ENCODE assay signal across 14 cellular contexts in the genomic region with DNA sequence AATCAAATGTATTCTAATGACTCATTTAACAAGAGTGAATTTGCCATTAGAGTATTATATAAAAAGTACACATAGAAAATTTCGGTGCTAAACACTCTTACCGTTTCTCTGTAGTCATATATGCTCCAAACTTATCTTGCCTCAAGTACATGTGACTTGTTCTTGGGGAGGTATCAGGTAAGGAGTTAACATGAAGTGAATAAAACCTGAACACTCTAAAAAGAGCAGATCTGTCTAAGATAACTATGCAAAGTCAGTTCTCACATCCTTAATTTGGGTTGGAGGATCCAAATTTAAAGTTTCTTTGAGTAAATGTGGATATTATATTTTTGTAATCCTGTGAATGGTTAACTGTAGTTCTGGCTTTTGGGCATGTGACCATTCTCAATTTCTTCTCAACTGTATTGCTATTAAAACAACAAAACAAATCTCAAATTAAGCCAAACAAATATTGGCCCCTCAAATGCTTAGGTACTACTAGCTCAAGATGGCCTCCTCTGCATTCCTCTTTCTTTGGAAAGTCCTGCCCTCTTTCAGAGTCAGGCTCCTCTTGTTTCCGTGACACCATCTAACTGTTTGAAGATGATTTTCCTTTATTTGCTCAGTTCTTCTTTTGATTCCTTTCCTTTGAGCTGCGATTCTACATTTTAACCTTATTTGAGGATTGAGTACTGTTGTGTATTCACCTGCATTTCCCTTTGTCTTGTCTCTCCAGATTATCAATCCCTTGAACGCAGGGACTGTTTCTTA. TPM values are rescaled to one million over a fixed set of nuclear protein-coding genes. Genes with fewer than 3 reads are reported as not detected.
A peak's percentile ranks its signal among the peaks of the same experiment; 100 is the strongest.
DNase-seq lines count a peak whose midpoint lies in the region; ATAC-seq and TF ChIP-seq lines count a peak whose summit lies in the region.
"Had no signal": no experiment of that assay in that cellular context is flagged by ENCODE, and none has a peak within 500 bp of the region (broad histone marks: within the 10 kb centered on the region; RNA-seq: fewer than 3 reads in every experiment).

No MANE protein-coding gene starts in this region.

- H3K9me3 ChIP-seq in CD4-positive, CD25-positive, alpha-beta regulatory T cell (ENCODE audit: control insufficient read depth in 2 of 2, low read length in 2 of 2) = no peaks in the 10 kb centered on the region
- no peaks in the 10 kb centered on the region for H3K9me3 ChIP-seq in OCI-LY3 (ENCODE audit: insufficient read depth, low read length)
- H3K9me3 ChIP-seq in PC-3 (ENCODE audit: low read length) = no peaks in the 10 kb centered on the region
- no peaks in the 10 kb centered on the region for H3K9me3 ChIP-seq in heart right ventricle
- H3K9me3 ChIP-seq: vagina had no signal

- CTCF ChIA-PET in PC-3 (lab: Charles Lee) = no interaction called here

- peak overlapping the region; percentile 100 for H3K4me3 ChIP-seq in CD4-positive, CD25-positive, alpha-beta regulatory T cell (ENCODE audit: low read depth, low read length)
- H3K4me3 ChIP-seq in OCI-LY3 (ENCODE audit: low read length) (peak overlapping the region; percentile 95), PC-3 (ENCODE audit: low read length) (no peak overlapping the region), heart right ventricle (no peak overlapping the region)
- H3K4me3 ChIP-seq: vagina had no signal

- intact Hi-C loops in PC-3 (cut with micrococcal nuclease) (no loop called here), heart right ventricle (cut with DNase I) (no loop called here)

- H3K36me3 Mint-ChIP-seq in CD4-positive, CD25-positive, alpha-beta regulatory T cell = peaks cover 13% of the 10 kb centered on the region
- no peaks in the 10 kb centered on the region for H3K36me3 Mint-ChIP-seq in glutamatergic neuron (ENCODE audit: unreplicated experiment)

- no peak for ATAC-seq in CD4-positive, CD25-positive, alpha-beta regulatory T cell (ENCODE audit: low read depth in 2 of 2)
- peak; percentile 19 for ATAC-seq in GM18508 (IDR thresholded peaks at IDR 0.05; ENCODE audit: insufficient read depth, unreplicated experiment)
- ATAC-seq in HG03039 (IDR thresholded peaks at IDR 0.05; ENCODE audit: unreplicated experiment) = no peak
- ATAC-seq in GM19463 (IDR thresholded peaks at IDR 0.05; ENCODE audit: unreplicated experiment) = no peak
- ATAC-seq in PC-3 = no peak
- no peak for ATAC-seq in heart right ventricle
- ATAC-seq: Right ventricle myocardium inferior had no signal

- peak overlapping the region; percentile 71 to 79 (median 78) for H3K4me3 Mint-ChIP-seq in CD4-positive, CD25-positive, alpha-beta regulatory T cell
- H3K4me3 Mint-ChIP-seq in glutamatergic neuron (ENCODE audit: unreplicated experiment) = no peak overlapping the region

- H3K9me3 Mint-ChIP-seq in CD4-positive, CD25-positive, alpha-beta regulatory T cell = peaks cover 0 to 2% (median 0%) of the 10 kb centered on the region in 7 donors
- no peaks in the 10 kb centered on the region for H3K9me3 Mint-ChIP-seq in glutamatergic neuron (ENCODE audit: unreplicated experiment)

- peaks cover 6% of the 10 kb centered on the region for H3K27me3 Mint-ChIP-seq in CD4-positive, CD25-positive, alpha-beta regulatory T cell
- peaks cover 4% of the 10 kb centered on the region for H3K27me3 Mint-ChIP-seq in glutamatergic neuron (ENCODE audit: unreplicated experiment)

- H3K79me2 ChIP-seq in OCI-LY3 (ENCODE audit: low read length) (peaks cover 92% of the 10 kb centered on the region), PC-3 (ENCODE audit: low read length) (peaks cover 84% of the 10 kb centered on the region)

- peaks cover 6% of the 10 kb centered on the region for H3F3A ChIP-seq in PC-3 (ENCODE audit: low read length, unreplicated experiment)

- no peak for TF ChIP-seq CTCF in OCI-LY3 (IDR thresholded peaks at IDR 0.05; ENCODE audit: low read depth, low read length)
- no peak for TF ChIP-seq CTCF in glutamatergic neuron (IDR thresholded peaks at IDR 0.05; ENCODE audit: partially characterized antibody, unreplicated experiment)
- no peak for TF ChIP-seq CTCF in PC-3 (conservative IDR thresholded peaks at IDR 0.05; ENCODE audit: low read depth, low read length)
- no peak for TF ChIP-seq CTCF in heart right ventricle (IDR thresholded peaks at IDR 0.05)

- H3K36me3 ChIP-seq in CD4-positive, CD25-positive, alpha-beta regulatory T cell (ENCODE audit: control insufficient read depth, insufficient read depth, low read length) = peaks cover 9% of the 10 kb centered on the region
- H3K36me3 ChIP-seq in OCI-LY3 (replicated peaks; ENCODE audit: low read depth, low read length) (peaks cover 47% of the 10 kb centered on the region), PC-3 (ENCODE audit: low read depth, low read length) (0 out of 2 replicates have a peak, but pooled peaks cover 3% of the 10 kb centered on the region), heart right ventricle (peaks cover 0 to 16% (median 0%) of the 10 kb centered on the region in 9 donors)

- H4K20me1 ChIP-seq in OCI-LY3 (ENCODE audit: insufficient read depth, low read length) (peaks cover 41% of the 10 kb centered on the region), PC-3 (ENCODE audit: low read length) (peaks cover 18% of the 10 kb centered on the region)

- H3K4me2 ChIP-seq in OCI-LY3 (ENCODE audit: low read length) (peak overlapping the region; percentile 76), PC-3 (ENCODE audit: low read length) (no peak overlapping the region)

- POLR2A ChIA-PET in PC-3 (lab: Charles Lee; ENCODE audit: unreplicated experiment) = no interaction called here

- H2AFZ ChIP-seq in OCI-LY3 (ENCODE audit: low read depth, low read length) = no peak overlapping the region
- no peak overlapping the region for H2AFZ ChIP-seq in PC-3 (ENCODE audit: low read length)

- H3K27ac Mint-ChIP-seq in CD4-positive, CD25-positive, alpha-beta regulatory T cell = peak overlapping the region; percentile 71 to 97 (median 74)
- H3K27ac Mint-ChIP-seq in glutamatergic neuron (ENCODE audit: unreplicated experiment) = peak overlapping the region; percentile 15

- H3K27me3 ChIP-seq in CD4-positive, CD25-positive, alpha-beta regulatory T cell (ENCODE audit: control insufficient read depth, insufficient read depth, low read length) = no peaks in the 10 kb centered on the region
- no peaks in the 10 kb centered on the region for H3K27me3 ChIP-seq in OCI-LY3 (ENCODE audit: low read depth, low read length)
- no peaks in the 10 kb centered on the region for H3K27me3 ChIP-seq in PC-3 (ENCODE audit: low read length)
- no peaks in the 10 kb centered on the region for H3K27me3 ChIP-seq in heart right ventricle
- H3K27me3 ChIP-seq: vagina had no signal

- no peaks in the 10 kb centered on the region for H3K9me2 ChIP-seq in PC-3 (replicated peaks; ENCODE audit: low read length)

- H3K27ac ChIP-seq in CD4-positive, CD25-positive, alpha-beta regulatory T cell (ENCODE audit: insufficient read depth, low read length, poor library complexity, severe bottlenecking) = peak overlapping the region; percentile 94
- H3K27ac ChIP-seq in OCI-LY3 (ENCODE audit: low read length) = peak overlapping the region; percentile 96
- no peak overlapping the region for H3K27ac ChIP-seq in PC-3 (ENCODE audit: low read length)
- H3K27ac ChIP-seq in heart right ventricle = peak overlapping the region in 1 of 10 donors; percentile 57
- H3K27ac ChIP-seq: vagina had no signal

- DNase-seq in CD4-positive, CD25-positive, alpha-beta regulatory T cell = no peak
- DNase-seq in glutamatergic neuron (no peak), PC-3 (no peak), heart right ventricle (no peak)
- DNase-seq: DMS153; hypothalamus; NCI-H1105 treated with DMSO at 0.1 percent for 48 hours; stimulated activated CD4-positive, alpha-beta T cell treated with anti-CD3 and anti-CD28 coated beads, Interleukin-4, amount 100 ng/mL, for 24 hours had no signal

- H3K4me1 ChIP-seq in CD4-positive, CD25-positive, alpha-beta regulatory T cell (ENCODE audit: control insufficient read depth, insufficient read depth, low read length, poor library complexity, severe bottlenecking) = peaks cover 74% of the 10 kb centered on the region
- peaks cover 65% of the 10 kb centered on the region for H3K4me1 ChIP-seq in OCI-LY3 (ENCODE audit: low read length)
- H3K4me1 ChIP-seq in PC-3 (ENCODE audit: insufficient read depth, low read length) = peaks cover 67% of the 10 kb centered on the region
- H3K4me1 ChIP-seq in heart right ventricle = peaks cover 0 to 83% (median 30%) of the 10 kb centered on the region in 9 donors

- H3K9ac ChIP-seq in OCI-LY3 (ENCODE audit: low read length) (peak overlapping the region; percentile 57), PC-3 (ENCODE audit: low read length) (no peak overlapping the region)

- WGBS in heart right ventricle, 2 donors = 88 to 90% methylated on average over 5 of the region's 5 CpGs

- BruUV-seq in PC-3 (replicated peaks; lab: Mats Ljungman, UMichigan) = no TSS peak

- peaks cover 39 to 71% (median 55%) of the 10 kb centered on the region in 4 donors for H3K4me1 Mint-ChIP-seq in CD4-positive, CD25-positive, alpha-beta regulatory T cell
- H3K4me1 Mint-ChIP-seq in glutamatergic neuron (ENCODE audit: low read depth, unreplicated experiment) = peaks cover 4% of the 10 kb centered on the region

RNA-seq across cellular contexts. Expression of a gene that starts 4.2 kb away (rescaled TPM):
- 99.3 TPM for total RNA-seq in CD4-positive, CD25-positive, alpha-beta regulatory T cell
- 10 to 100 TPM; 51.1 to 56.8 (median 54.5) TPM for polyA plus RNA-seq in CD4-positive, CD25-positive, alpha-beta regulatory T cell
- total RNA-seq in glutamatergic neuron (ENCODE audit: unreplicated experiment) (16.3 TPM), PC-3 (2014; rRNA removed) (39.4 and 49.6 TPM in 2 replicates), heart right ventricle (10 to 100 TPM in 4 of 10 donors, 1 to 10 TPM in 6; 6.7 to 19.0 (median 9.1) TPM)
- 1 to 10 TPM; 2.2 to 4.6 TPM for polyA plus RNA-seq in heart right ventricle

Comparison
In these comparisons a context has a peak if more than half of its experiments do, and no peak if none do; other contexts are left out.
1. H3K4me3 ChIP-seq: peak in CD4-positive, CD25-positive, alpha-beta regulatory T cell (single experiment) and OCI-LY3 (single experiment); none in PC-3 (single experiment) and heart right ventricle (0 of 10).